In genomic region chr19:49210901-49211451, GRCh38 we compare ENCODE assay signal across 16 cellular contexts. TPM values are rescaled to one million over a fixed set of nuclear protein-coding genes. Genes with fewer than 3 reads are reported as not detected.
DNase-seq lines count a peak whose midpoint lies in the region; ATAC-seq, FAIRE-seq and TF ChIP-seq lines count a peak whose summit lies in the region.
"Had no signal": no experiment of that assay in that cellular context is flagged by ENCODE, and none has a peak within 500 bp of the region (broad histone marks: within the 10 kb centered on the region; RNA-seq: fewer than 3 reads in every experiment).

No MANE protein-coding gene starts in this region.

- TF ChIP-seq CTCF in astrocyte (IDR thresholded peaks at IDR 0.05; ENCODE audit: insufficient read depth, low read depth, low read length): no peak

- ATAC-seq in stimulated activated naive CD8-positive, alpha-beta T cell treated with anti-CD3 and anti-CD28 coated beads, Interleukin-15, Interleukin-2, amounts not matched to agents 100 U/mL and 50 U/mL, for 24 hours: no peak
- no peak for ATAC-seq in activated CD4-positive, CD25-positive, alpha-beta regulatory T cell treated with anti-CD3 and anti-CD28 coated beads, Interleukin-2, amount 50 U/mL, for 24 hours
- no peak for ATAC-seq in HG03520 (IDR thresholded peaks at IDR 0.05; ENCODE audit: unreplicated experiment)

- no peaks in the 10 kb centered on the region for H3K27me3 ChIP-seq in astrocyte (ENCODE audit: insufficient read depth, low read length)
- H3K27me3 ChIP-seq: right atrium auricular region had no signal

- no peak overlapping the region for H2AFZ ChIP-seq in astrocyte (ENCODE audit: low read depth, low read length)

- no peaks in the 10 kb centered on the region for H3K4me1 Mint-ChIP-seq in astrocyte (ENCODE audit: low read depth, unreplicated experiment)

- H3K9me3 Mint-ChIP-seq in astrocyte (ENCODE audit: unreplicated experiment): peaks cover 2% of the 10 kb centered on the region
- H3K9me3 Mint-ChIP-seq: activated B cell treated with CpG ODN at 0.5 μM for 24 hours; naive thymus-derived CD4-positive, alpha-beta T cell had no signal

- peaks cover 1% of the 10 kb centered on the region for H3K27me3 Mint-ChIP-seq in astrocyte (ENCODE audit: low read depth, unreplicated experiment)
- H3K27me3 Mint-ChIP-seq: activated B cell treated with CpG ODN at 0.5 μM for 24 hours; activated naive CD8-positive, alpha-beta T cell had no signal

- peak overlapping the region; percentile 31 for H3K9ac ChIP-seq in ES-I3 (ENCODE audit: low read depth, low read length)
- H3K9ac ChIP-seq in astrocyte (ENCODE audit: low read length): no peak overlapping the region

- DNase-seq in astrocyte (ENCODE audit: low read depth) (no peak), iPS-NIHi7 (ENCODE audit: extremely low spot score) (peak; percentile 48), skeletal muscle cell (ENCODE audit: low read depth) (no peak)
- DNase-seq in stimulated activated naive CD8-positive, alpha-beta T cell treated with anti-CD3 and anti-CD28 coated beads, Interleukin-15, Interleukin-2, amounts not matched to agents 100 U/mL and 50 U/mL, for 24 hours: no peak
- no peak for DNase-seq in activated effector memory CD4-positive, alpha-beta T cell treated with anti-CD3 and anti-CD28 coated beads, Interleukin-2, amount 50 U/mL, for 16 hours
- DNase-seq: DMS153, NCI-H446 treated with DMSO at 0.1 percent for 48 hours had no signal

- FAIRE-seq in astrocyte (lab: Jason Lieb, UNC): no peak

- H3K4me1 ChIP-seq in ES-I3 (ENCODE audit: insufficient read depth, low read length) (peaks cover 5% of the 10 kb centered on the region; the same call in 1 of the 2 replicates), astrocyte (ENCODE audit: insufficient read depth, low read length) (no peaks in the 10 kb centered on the region)

- H3K27ac Mint-ChIP-seq in astrocyte (ENCODE audit: unreplicated experiment): no peak overlapping the region
- H3K27ac Mint-ChIP-seq: activated B cell treated with CpG ODN at 0.5 μM for 24 hours; activated naive CD8-positive, alpha-beta T cell had no signal

- H3K4me2 ChIP-seq in astrocyte (ENCODE audit: low read length): no peak overlapping the region

- H3K9me3 ChIP-seq in ES-I3 (ENCODE audit: control insufficient read depth, insufficient read depth, low read length) (no peaks in the 10 kb centered on the region), astrocyte (ENCODE audit: insufficient read depth, low read depth, low read length) (no peaks in the 10 kb centered on the region)
- H3K9me3 ChIP-seq: right atrium auricular region had no signal

- H3K36me3 Mint-ChIP-seq in astrocyte (ENCODE audit: low read depth, unreplicated experiment): peaks cover 35% of the 10 kb centered on the region
- H3K36me3 Mint-ChIP-seq: activated naive CD8-positive, alpha-beta T cell; naive thymus-derived CD4-positive, alpha-beta T cell had no signal

- no peaks in the 10 kb centered on the region for H3K36me3 ChIP-seq in ES-I3 (ENCODE audit: insufficient read depth, low read length)
- no peaks in the 10 kb centered on the region for H3K36me3 ChIP-seq in astrocyte (ENCODE audit: insufficient read depth, low read length)

- H3K79me2 ChIP-seq in astrocyte (ENCODE audit: insufficient read depth, low read length): no peaks in the 10 kb centered on the region

- peak overlapping the region; percentile 50 for H3K4me3 Mint-ChIP-seq in astrocyte (ENCODE audit: unreplicated experiment)

- H3K27ac ChIP-seq in astrocyte (ENCODE audit: low read depth, low read length): no peak overlapping the region
- H3K27ac ChIP-seq: right atrium auricular region had no signal

- no peaks in the 10 kb centered on the region for H4K20me1 ChIP-seq in astrocyte (ENCODE audit: insufficient read depth, low read length)

- H3K4me3 ChIP-seq in astrocyte (ENCODE audit: insufficient read depth, low read depth, low read length) (no peak overlapping the region), skeletal muscle cell (ENCODE audit: low read depth, low read length) (peak overlapping the region; percentile 36)
- H3K4me3 ChIP-seq: right atrium auricular region had no signal

RNA-seq across cellular contexts. Expression of gene TRPM4, which starts 53.4 kb away (rescaled TPM):
- 26.3 and 28.3 TPM in 2 replicates for total RNA-seq in astrocyte
- total RNA-seq: activated B cell treated with CpG ODN at 0.5 μM for 24 hours had no signal

RNA-seq across cellular contexts. Expression of gene HRC, which starts 55.8 kb away (rescaled TPM):
- total RNA-seq in astrocyte: not detected in 2 replicates
- total RNA-seq: activated B cell treated with CpG ODN at 0.5 μM for 24 hours; epithelial cell of proximal tubule; naive thymus-derived CD4-positive, alpha-beta T cell; SK-MEL-5 had no signal
